ENCODE assay signal across 28 cellular contexts in the genomic region with DNA sequence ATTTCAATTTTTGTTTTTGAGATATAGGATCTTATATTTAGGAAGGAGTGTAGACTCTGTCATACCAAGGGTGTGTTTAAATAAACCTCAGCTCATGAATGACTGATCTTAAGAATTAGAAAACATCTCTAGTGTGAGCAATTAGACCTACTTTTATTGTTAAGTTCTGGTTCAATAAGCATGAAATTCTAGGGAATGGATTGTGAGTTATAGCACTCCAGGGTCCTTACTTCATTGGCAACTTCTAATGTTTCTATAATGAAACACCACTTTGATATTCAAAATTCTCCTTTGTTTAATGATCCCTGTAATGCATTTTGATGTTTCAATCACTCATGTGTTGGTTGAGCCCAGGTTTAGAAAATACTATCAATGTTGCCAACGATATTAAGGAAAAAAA.
"Had no signal": no experiment of that assay in that cellular context is flagged by ENCODE, and none has a peak within 500 bp of the region (broad histone marks: within the 10 kb centered on the region; RNA-seq: fewer than 3 reads in every experiment).

No MANE protein-coding gene starts in this region.

- H3K4me3 ChIP-seq: cardiac muscle cell had no signal

- ATAC-seq: activated CD8-positive, alpha-beta memory T cell treated with anti-CD3 and anti-CD28 coated beads, Interleukin-2, amount 10 ng/mL, durations not matched to agents 7 days and 5 days; activated naive CD8-positive, alpha-beta T cell treated with anti-CD3 and anti-CD28 coated beads, Interleukin-2, amount 50 U/mL, for 24 hours had no signal

- H3K27me3 ChIP-seq: cardiac muscle cell had no signal

- DNase-seq: activated CD4-positive, alpha-beta memory T cell treated with anti-CD3 and anti-CD28 coated beads, Interleukin-2, amount 10 ng/mL, durations not matched to agents 7 days and 5 days; activated CD4-positive, alpha-beta T cell treated with anti-CD3 and anti-CD28 coated beads for 1 hour; activated CD4-positive, alpha-beta T cell treated with anti-CD3 and anti-CD28 coated beads for 48 hours; activated CD4-positive, CD25-positive, alpha-beta regulatory T cell; activated CD8-positive, alpha-beta memory T cell treated with anti-CD3 and anti-CD28 coated beads for 24 hours; activated CD8-positive, alpha-beta memory T cell treated with anti-CD3 and anti-CD28 coated beads, Interleukin-2, amount 10 ng/mL, durations not matched to agents 7 days and 5 days; activated CD8-positive, alpha-beta memory T cell treated with anti-CD3 and anti-CD28 coated beads, Interleukin-2, amount 50 U/mL, for 48 hours; activated effector memory CD4-positive, alpha-beta T cell treated with Interleukin-2 at 50 U/mL for 16 hours; activated naive CD4-positive, alpha-beta T cell treated with anti-CD3 and anti-CD28 coated beads, Interleukin-2, amount 10 ng/mL, durations not matched to agents 7 days and 5 days; activated naive CD8-positive, alpha-beta T cell treated with anti-CD3 and anti-CD28 coated beads, Interleukin-2, amount 50 U/mL, for 24 hours; activated T-cell treated with anti-CD3 and anti-CD28 coated beads, Interleukin-2, amount 50 U/mL, for 48 hours; anterior cingulate cortex; Kasumi-1; MM.1S; MV-4-11; NCI-H1092; NCI-H1436 treated with DMSO at 0.1 percent for 48 hours; NCI-H1694 treated with DMSO at 0.1 percent for 48 hours; NCI-H2029; NCI-H2171 treated with DMSO at 0.1 percent for 48 hours; NCI-H2227 treated with DMSO at 0.1 percent for 48 hours; NCI-H524 treated with DMSO at 0.1 percent for 48 hours; NCI-H748 treated with DMSO at 0.1 percent for 48 hours; NK-92 treated with Interleukin-12 subunit alpha and Interleukin-12 subunit beta, amount 100 ng/mL, for 24 hours; Right ventricle myocardium superior; T1000; WERI-Rb-1 had no signal

- H3K36me3 ChIP-seq: cardiac muscle cell, WERI-Rb-1 had no signal
